9 cellular contexts compared by ENCODE assay signal in genomic region chr14:78022059-78022458, GRCh38.
DNase-seq lines count a peak whose midpoint lies in the region; ATAC-seq, FAIRE-seq and TF ChIP-seq lines count a peak whose summit lies in the region.
"Had no signal": no experiment of that assay in that cellular context is flagged by ENCODE, and none has a peak within 500 bp of the region (broad histone marks: within the 10 kb centered on the region; RNA-seq: fewer than 3 reads in every experiment).

No MANE protein-coding gene starts in this region.

- FAIRE-seq in GM12892 (lab: Jason Lieb, UNC), result peak; percentile 77

- no peak for TF ChIP-seq POLR2A in GM12892 (IDR thresholded peaks at IDR 0.05; ENCODE audit: low read depth, low read length)

- no peaks in the 10 kb centered on the region for H3K79me2 ChIP-seq in SU-DHL-6 (ENCODE audit: insufficient read depth, low read length)
- no peaks in the 10 kb centered on the region for H3K79me2 ChIP-seq in osteoblast (ENCODE audit: insufficient read depth, low read length)

- H4K20me1 ChIP-seq in SU-DHL-6 (ENCODE audit: low read depth, low read length) (no peaks in the 10 kb centered on the region), osteoblast (ENCODE audit: insufficient read depth, low read length) (no peaks in the 10 kb centered on the region)

- H3K36me3 ChIP-seq in SU-DHL-6 (ENCODE audit: low read length) (no peaks in the 10 kb centered on the region), osteoblast (ENCODE audit: insufficient read depth, low read length) (no peaks in the 10 kb centered on the region)

- H3K9ac ChIP-seq in SU-DHL-6 (ENCODE audit: low read length), result no peak overlapping the region

- H3K4me1 ChIP-seq in osteoblast (ENCODE audit: insufficient read depth, low read length), result no peaks in the 10 kb centered on the region

- DNase-seq in AG09309 (ENCODE audit: low read depth) (no peak), GM12892 (ENCODE audit: insufficient read length) (peak; percentile 12), NCI-H1417 (lab: John Stamatoyannopoulos, UW) (peak; percentile 74 to 90 (median 89)), osteoblast (ENCODE audit: insufficient read length, low spot score, missing footprints) (peak; percentile 68), T1000 (lab: John Stamatoyannopoulos, UW) (no peak)
- DNase-seq: naive B cell had no signal

- H3K9me2 ChIP-seq in SU-DHL-6 (replicated peaks; ENCODE audit: insufficient read depth, low read length), result no peaks in the 10 kb centered on the region

- no peaks in the 10 kb centered on the region for H3K9me3 ChIP-seq in SU-DHL-6 (ENCODE audit: insufficient read depth, low read length)
- H3K9me3 ChIP-seq in osteoblast (ENCODE audit: low read depth, low read length), result no peaks in the 10 kb centered on the region

- peak overlapping the region; percentile 89 for H2AFZ ChIP-seq in SU-DHL-6 (ENCODE audit: low read depth, low read length, severe bottlenecking)
- peak overlapping the region; percentile 73 for H2AFZ ChIP-seq in osteoblast (ENCODE audit: low read length)

- TF ChIP-seq CTCF in AG09309 (IDR thresholded peaks at IDR 0.05; ENCODE audit: control insufficient read depth, insufficient read depth, low read depth, low read length, missing control alignments), result peak; percentile 62
- peak; percentile 62 for TF ChIP-seq CTCF in SU-DHL-6 (IDR thresholded peaks at IDR 0.05; ENCODE audit: insufficient read depth, low read length, poor library complexity, severe bottlenecking)
- peak; percentile 69 for TF ChIP-seq CTCF in osteoblast (IDR thresholded peaks at IDR 0.05; ENCODE audit: extremely low read depth, low read depth, low read length)

- H3F3A ChIP-seq in SU-DHL-6 (ENCODE audit: insufficient read depth), result no peaks in the 10 kb centered on the region

- peak; percentile 90 for ATAC-seq in HG02642 (IDR thresholded peaks at IDR 0.05; ENCODE audit: poor library complexity, unreplicated experiment)
- ATAC-seq in esophagus mucosa, result peak; percentile 83

- H3K27me3 ChIP-seq in SU-DHL-6 (ENCODE audit: low read length) (no peaks in the 10 kb centered on the region), osteoblast (ENCODE audit: insufficient read depth, low read length) (no peaks in the 10 kb centered on the region)

- no peak overlapping the region for H3K4me2 ChIP-seq in SU-DHL-6 (ENCODE audit: low read depth, low read length, poor library complexity, severe bottlenecking)
- H3K4me2 ChIP-seq in osteoblast (ENCODE audit: insufficient read depth, low read length), result no peak overlapping the region

- H3K4me3 ChIP-seq in AG09309 (ENCODE audit: control insufficient read depth, low read depth, low read length) (no peak overlapping the region), SU-DHL-6 (ENCODE audit: insufficient read depth, low read length, poor library complexity, severe bottlenecking) (no peak overlapping the region), osteoblast (ENCODE audit: insufficient read depth, low read length) (no peak overlapping the region)

- H3K27ac ChIP-seq in SU-DHL-6 (ENCODE audit: low read depth, low read length), result no peak overlapping the region
- H3K27ac ChIP-seq in osteoblast (ENCODE audit: low read depth, low read length), result no peak overlapping the region

Comparison
In these comparisons a context has a peak if more than half of its experiments do, and no peak if none do; other contexts are left out.
1. DNase-seq: peak in GM12892 (single experiment), NCI-H1417 (3 of 3) and osteoblast (single experiment); none in AG09309 (single experiment) and T1000 (single experiment).
2. Peak in every context shown above with its lines, with median percentiles within 50 percentile points of each other: CTCF ChIP-seq.